ENCODE assay signal across 8 cellular contexts in genomic region chr9:128946544-128946943, GRCh38. TPM values are rescaled to one million over a fixed set of nuclear protein-coding genes. Genes with fewer than 3 reads are reported as not detected.
DNase-seq lines count a peak whose midpoint lies in the region; ATAC-seq, FAIRE-seq and TF ChIP-seq lines count a peak whose summit lies in the region.

No MANE protein-coding gene starts in this region.

- peaks cover 20% of the 10 kb centered on the region for H3K36me3 Mint-ChIP-seq in T-helper 2 cell treated with Interferon-gamma antibody and Interleukin-4, amounts not matched to agents 5 μg/mL and 100 μg/mL, for 36 hours (ENCODE audit: low read depth)
- peaks cover 19% of the 10 kb centered on the region for H3K36me3 Mint-ChIP-seq in activated naive CD8-positive, alpha-beta T cell treated with anti-CD3 and anti-CD28 coated beads, Interleukin-2, amount 50 U/mL, for 24 hours (ENCODE audit: low read depth)

- intact Hi-C loops in kidney (cut with DNase I), result no loop called here

- no peaks in the 10 kb centered on the region for H3K9me3 Mint-ChIP-seq in T-helper 2 cell treated with Interferon-gamma antibody and Interleukin-4, amounts not matched to agents 5 μg/mL and 100 μg/mL, for 36 hours
- no peaks in the 10 kb centered on the region for H3K9me3 Mint-ChIP-seq in activated naive CD8-positive, alpha-beta T cell treated with anti-CD3 and anti-CD28 coated beads, Interleukin-2, amount 50 U/mL, for 24 hours

- H3K4me3 Mint-ChIP-seq in T-helper 2 cell treated with Interferon-gamma antibody and Interleukin-4, amounts not matched to agents 5 μg/mL and 100 μg/mL, for 36 hours, result peak overlapping the region; percentile 94
- H3K4me3 Mint-ChIP-seq in activated naive CD8-positive, alpha-beta T cell treated with anti-CD3 and anti-CD28 coated beads, Interleukin-2, amount 50 U/mL, for 24 hours, result peak overlapping the region; percentile 83

- TF ChIP-seq CTCF in kidney (IDR thresholded peaks at IDR 0.05; ENCODE audit: borderline replicate concordance, extremely low read depth, insufficient read depth), result no peak

- no peak for FAIRE-seq in kidney (lab: Jason Lieb, UNC)

- peaks cover 21% of the 10 kb centered on the region for H3K4me1 Mint-ChIP-seq in T-helper 2 cell treated with Interferon-gamma antibody and Interleukin-4, amounts not matched to agents 5 μg/mL and 100 μg/mL, for 36 hours (ENCODE audit: low read depth)
- peaks cover 42% of the 10 kb centered on the region for H3K4me1 Mint-ChIP-seq in activated naive CD8-positive, alpha-beta T cell treated with anti-CD3 and anti-CD28 coated beads, Interleukin-2, amount 50 U/mL, for 24 hours

- H3K36me3 ChIP-seq in kidney (ENCODE audit: control insufficient read depth in 1 of 2, insufficient read depth in 2 of 2, low read length in 2 of 2), result peaks cover 0 to 6% of the 10 kb centered on the region in 2 donors

- no peaks in the 10 kb centered on the region for H3K27me3 Mint-ChIP-seq in T-helper 2 cell treated with Interferon-gamma antibody and Interleukin-4, amounts not matched to agents 5 μg/mL and 100 μg/mL, for 36 hours (ENCODE audit: low read depth)
- no peaks in the 10 kb centered on the region for H3K27me3 Mint-ChIP-seq in activated naive CD8-positive, alpha-beta T cell treated with anti-CD3 and anti-CD28 coated beads, Interleukin-2, amount 50 U/mL, for 24 hours

- ATAC-seq in activated naive CD8-positive, alpha-beta T cell treated with anti-CD3 and anti-CD28 coated beads, Interleukin-2, amount 50 U/mL, for 24 hours, result no peak
- ATAC-seq in GM21786 (IDR thresholded peaks at IDR 0.05; ENCODE audit: unreplicated experiment), result no peak

- H3K27ac Mint-ChIP-seq in T-helper 2 cell treated with Interferon-gamma antibody and Interleukin-4, amounts not matched to agents 5 μg/mL and 100 μg/mL, for 36 hours, result peak overlapping the region; percentile 94
- peak overlapping the region; percentile 98 for H3K27ac Mint-ChIP-seq in activated naive CD8-positive, alpha-beta T cell treated with anti-CD3 and anti-CD28 coated beads, Interleukin-2, amount 50 U/mL, for 24 hours

- no peak overlapping the region for H3K27ac ChIP-seq in kidney (ENCODE audit: low read depth in 2 of 2, low read length in 2 of 2)
- H3K27ac ChIP-seq in substantia nigra (ENCODE audit: low read depth, low read length, poor library complexity, severe bottlenecking), result peak overlapping the region; percentile 88

- H3K4me1 ChIP-seq in kidney (ENCODE audit: control insufficient read depth in 1 of 2, insufficient read depth in 1 of 2, low read depth in 1 of 2, low read length in 2 of 2), result peaks cover 4 to 17% of the 10 kb centered on the region in 2 donors

- no peak for DNase-seq in T-helper 2 cell treated with Interferon-gamma antibody and Interleukin-4, amounts not matched to agents 5 μg/mL and 100 μg/mL, for 36 hours (ENCODE audit: low spot score)
- DNase-seq in T-helper 2 cell (no peak), kidney (no peak), substantia nigra (lab: John Stamatoyannopoulos, UW) (no peak), NCI-H2081 treated with DMSO at 0.1 percent for 48 hours (lab: John Stamatoyannopoulos, UW) (no peak), SW480 (ENCODE audit: low spot score) (no peak)
- DNase-seq in activated naive CD8-positive, alpha-beta T cell treated with anti-CD3 and anti-CD28 coated beads, Interleukin-2, amount 50 U/mL, for 24 hours, result no peak

- H3K9me3 ChIP-seq in kidney (ENCODE audit: control insufficient read depth in 1 of 2, low read length in 2 of 2), result no peaks in the 10 kb centered on the region

- peak overlapping the region; percentile 74 to 88 for H3K9ac ChIP-seq in kidney (ENCODE audit: low read length in 2 of 2)

- peak overlapping the region; percentile 75 to 88 for H3K4me3 ChIP-seq in kidney (ENCODE audit: low read length in 2 of 2)

RNA-seq across cellular contexts. Expression of gene DOLK, which starts 0.9 kb away (rescaled TPM):
- total RNA-seq in kidney, result 13.9 TPM
- polyA plus RNA-seq in kidney (ENCODE audit: insufficient read depth, low read depth, low replicate concordance), result 17.0 TPM

RNA-seq across cellular contexts. Expression of gene NUP188, which starts 1.0 kb away (rescaled TPM):
- total RNA-seq in kidney, result 27.9 TPM
- polyA plus RNA-seq in kidney (ENCODE audit: insufficient read depth, low read depth, low replicate concordance), result 6.4 TPM

RNA-seq across cellular contexts. Expression of gene PHYHD1, which starts 25.8 kb away (rescaled TPM):
- total RNA-seq in kidney, result 59.0 TPM
- polyA plus RNA-seq in kidney (ENCODE audit: insufficient read depth, low read depth, low replicate concordance), result 122 TPM
